ENCODE assay signal across 1 cellular context in genomic region chr1:212665241-212666115, GRCh38.
TF ChIP-seq lines count a peak whose summit lies in the region.

No MANE protein-coding gene starts in this region.

TF ChIP-seq in HepG2, 621 proteins besides CTCF, POLR2A, EP300 and RAD21 (continued from another document):
- TF ChIP-seq ZNF503 (CRISPR knock-in tag; IDR thresholded peaks at IDR 0.05): no peak
- TF ChIP-seq ZNF776 (CRISPR knock-in tag; IDR thresholded peaks at IDR 0.05): no peak
- TF ChIP-seq THAP9 (CRISPR knock-in tag; IDR thresholded peaks at IDR 0.05; ENCODE audit: borderline replicate concordance): peak; percentile 58; the same call in 1 of the 2 replicates
- TF ChIP-seq ZGPAT (CRISPR knock-in tag; IDR thresholded peaks at IDR 0.05): peak; percentile 60; the same call in 1 of the 2 replicates
- no peak for TF ChIP-seq ZFP36 (IDR thresholded peaks at IDR 0.05; ENCODE audit: borderline replicate concordance, low read depth, low read length, partially characterized antibody)
- peak; percentile 71; the same call in 1 of the 2 replicates for TF ChIP-seq GZF1 (CRISPR knock-in tag; IDR thresholded peaks at IDR 0.05)
- peak; percentile 41; the same call in 1 of the 2 replicates for TF ChIP-seq IKZF5 (CRISPR knock-in tag; IDR thresholded peaks at IDR 0.05)
- 0 out of 2 replicates have a peak, but pooled peaks have one; percentile 43 for TF ChIP-seq ZNF512 (CRISPR knock-in tag; IDR thresholded peaks at IDR 0.05)
- peak; percentile 81; the same call in 1 of the 2 replicates for TF ChIP-seq MTERF4 (CRISPR knock-in tag; IDR thresholded peaks at IDR 0.05)
- TF ChIP-seq FOSL2 (CRISPR knock-in tag; IDR thresholded peaks at IDR 0.05): peak; percentile 38; the same call in 1 of the 2 replicates
- TF ChIP-seq ZKSCAN8 (CRISPR knock-in tag; IDR thresholded peaks at IDR 0.05; ENCODE audit: borderline replicate concordance): no peak
- 0 out of 2 replicates have a peak, but pooled peaks have one; percentile 35 for TF ChIP-seq ZBTB4 (CRISPR knock-in tag; IDR thresholded peaks at IDR 0.05; ENCODE audit: borderline replicate concordance)
- no peak for TF ChIP-seq ZIK1 (CRISPR knock-in tag; IDR thresholded peaks at IDR 0.05; ENCODE audit: borderline replicate concordance, low read depth)
- TF ChIP-seq ZNF7 (CRISPR knock-in tag; IDR thresholded peaks at IDR 0.05): no peak
- TF ChIP-seq U2AF1 (optimal IDR thresholded peaks at IDR 0.05; ENCODE audit: low read depth, low read length): no peak
- peak; percentile 46; the same call in 1 of the 2 replicates for TF ChIP-seq THAP11 (CRISPR knock-in tag; IDR thresholded peaks at IDR 0.05)
- TF ChIP-seq BCL6 (CRISPR knock-in tag; IDR thresholded peaks at IDR 0.05): peak; percentile 57; the same call in 1 of the 2 replicates
- 0 out of 2 replicates have a peak, but pooled peaks have one; percentile 28 for TF ChIP-seq ZNF878 (CRISPR knock-in tag; IDR thresholded peaks at IDR 0.05)
- peak; percentile 79 to 92 for TF ChIP-seq HMGXB4 (CRISPR knock-in tag; IDR thresholded peaks at IDR 0.05; ENCODE audit: borderline replicate concordance in 1 of 2, low read depth in 1 of 2)
- TF ChIP-seq NFKB2 (CRISPR knock-in tag; IDR thresholded peaks at IDR 0.05; ENCODE audit: borderline replicate concordance): peak; percentile 82; the same call in 1 of the 2 replicates
- TF ChIP-seq DMAP1 (CRISPR knock-in tag; IDR thresholded peaks at IDR 0.05): peak; percentile 30; the same call in 1 of the 2 replicates
- TF ChIP-seq STAT5B (CRISPR knock-in tag; IDR thresholded peaks at IDR 0.05): no peak
- 0 out of 2 replicates have a peak, but pooled peaks have one; percentile 54 for TF ChIP-seq NFKBIZ (CRISPR knock-in tag; IDR thresholded peaks at IDR 0.05)
- TF ChIP-seq ZNF468 (CRISPR knock-in tag; IDR thresholded peaks at IDR 0.05): no peak
- peak; percentile 62; the same call in 1 of the 2 replicates for TF ChIP-seq NRL (CRISPR knock-in tag; IDR thresholded peaks at IDR 0.05; ENCODE audit: borderline replicate concordance)
- no peak for TF ChIP-seq SP2 (CRISPR knock-in tag; IDR thresholded peaks at IDR 0.05)
- TF ChIP-seq ZNF616 (CRISPR knock-in tag; IDR thresholded peaks at IDR 0.05; ENCODE audit: low read depth): no peak
- TF ChIP-seq MTA1 (CRISPR knock-in tag; IDR thresholded peaks at IDR 0.05; ENCODE audit: borderline replicate concordance): peak; percentile 24; the same call in 1 of the 2 replicates
- peak; percentile 79; the same call in 1 of the 2 replicates for TF ChIP-seq ZNF800 (CRISPR knock-in tag; IDR thresholded peaks at IDR 0.05)
- TF ChIP-seq ZBTB46 (CRISPR knock-in tag; IDR thresholded peaks at IDR 0.05; ENCODE audit: borderline replicate concordance): no peak
